In genomic region chr12:29616664-29617409, GRCh38 we compare ENCODE assay signal across 13 cellular contexts.
DNase-seq lines count a peak whose midpoint lies in the region; FAIRE-seq and TF ChIP-seq lines count a peak whose summit lies in the region.
"Had no signal": no experiment of that assay in that cellular context is flagged by ENCODE, and none has a peak within 500 bp of the region (broad histone marks: within the 10 kb centered on the region; RNA-seq: fewer than 3 reads in every experiment).

No MANE protein-coding gene starts in this region.

- peak; percentile 85 for DNase-seq in MCF 10A (ENCODE audit: unreplicated experiment)
- no peak for DNase-seq in breast epithelium (ENCODE audit: low spot score in 2 of 2)
- peak in 37 of 42 donors; percentile 12 to 84 (median 60) for DNase-seq in head of caudate nucleus
- peak; percentile 54 for DNase-seq in urothelium cell line (ENCODE audit: low spot score)
- DNase-seq in cerebellum (ENCODE audit: low spot score), result no peak
- DNase-seq in NCI-H1048 (lab: John Stamatoyannopoulos, UW), result no peak
- no peak for DNase-seq in activated CD4-positive, CD25-positive, alpha-beta regulatory T cell treated with anti-CD3 and anti-CD28 coated beads, Interleukin-2, amount 50 U/mL, for 72 hours
- DNase-seq: activated T-cell treated with anti-CD3 and anti-CD28 coated beads, Interleukin-2, amount 50 U/mL, for 48 hours; GDM1; mucosa of descending colon had no signal

- no peaks in the 10 kb centered on the region for H3K9me3 ChIP-seq in breast epithelium
- H3K9me3 ChIP-seq: mucosa of descending colon had no signal

- no TSS peak for BruUV-seq in MCF 10A (replicated peaks; lab: Mats Ljungman, UMichigan)

- H3K36me3 ChIP-seq in breast epithelium, result no peaks in the 10 kb centered on the region

- H3K36me3 Mint-ChIP-seq in MCF 10A (ENCODE audit: insufficient read depth, unreplicated experiment), result peaks cover 88% of the 10 kb centered on the region

- TF ChIP-seq CTCF in MCF 10A (IDR thresholded peaks at IDR 0.05; ENCODE audit: unreplicated experiment) (no peak), breast epithelium (IDR thresholded peaks at IDR 0.05) (no peak)

- FAIRE-seq in urothelium cell line (lab: Jason Lieb, UNC), result no peak

- intact Hi-C loops in MCF 10A (cut with micrococcal nuclease) (loop anchor here (10.0 kb wide), 1 partner anchor 668 kb away; no protein-coding TSS in a partner anchor), breast epithelium (cut with DNase I; ENCODE audit: low total_unique reads) (no loop called here), head of caudate nucleus (cut with DNase I) (no loop called here)

- H3K4me1 ChIP-seq in breast epithelium, result no peaks in the 10 kb centered on the region

- POLR2A ChIA-PET in MCF 10A (lab: Yijun Ruan, JAX), result interaction anchor here (0.6 kb wide), 2 partner anchors 911 to 1276 kb away, joined by 4 read pairs; no protein-coding TSS in a partner anchor

- peaks cover 32% of the 10 kb centered on the region for H3K4me1 Mint-ChIP-seq in MCF 10A (ENCODE audit: insufficient read depth, unreplicated experiment)

- no peaks in the 10 kb centered on the region for H3K9me3 Mint-ChIP-seq in MCF 10A (ENCODE audit: unreplicated experiment)
- H3K9me3 Mint-ChIP-seq: dendritic cell treated with granulocyte-macrophage colony-stimulating factor and Interleukin-4, amounts not matched to agents 40 ng/mL and 50 ng/mL, for 4 days had no signal

- H3K27me3 ChIP-seq in breast epithelium, result no peaks in the 10 kb centered on the region

- H3K27ac Mint-ChIP-seq in MCF 10A (ENCODE audit: low read depth, unreplicated experiment), result peak overlapping the region; percentile 94
- H3K27ac Mint-ChIP-seq: dendritic cell treated with granulocyte-macrophage colony-stimulating factor and Interleukin-4, amounts not matched to agents 40 ng/mL and 50 ng/mL, for 4 days had no signal

- H3K4me3 ChIP-seq in breast epithelium, result no peak overlapping the region
- H3K4me3 ChIP-seq: mucosa of descending colon, skin epidermis had no signal

- no peak for TF ChIP-seq POLR2A in breast epithelium (IDR thresholded peaks at IDR 0.05)

- H3K27me3 Mint-ChIP-seq in MCF 10A (ENCODE audit: insufficient read depth, unreplicated experiment), result no peaks in the 10 kb centered on the region
- H3K27me3 Mint-ChIP-seq: dendritic cell treated with granulocyte-macrophage colony-stimulating factor and Interleukin-4, amounts not matched to agents 40 ng/mL and 50 ng/mL, for 4 days had no signal

- H3K4me3 Mint-ChIP-seq in MCF 10A (ENCODE audit: unreplicated experiment), result peak overlapping the region; percentile 10
- H3K4me3 Mint-ChIP-seq: dendritic cell treated with granulocyte-macrophage colony-stimulating factor and Interleukin-4, amounts not matched to agents 40 ng/mL and 50 ng/mL, for 4 days had no signal

- no peak overlapping the region for H3K27ac ChIP-seq in breast epithelium
- H3K27ac ChIP-seq in angular gyrus (ENCODE audit: low read depth, low read length), result peak overlapping the region; percentile 50

- CTCF ChIA-PET in MCF 10A (lab: Yijun Ruan, JAX), result no interaction called here

Comparison
In these comparisons a context has a peak if more than half of its experiments do, and no peak if none do; other contexts are left out.
1. DNase-seq: peak in MCF 10A (single experiment), head of caudate nucleus (37 of 42) and urothelium cell line (single experiment); none in breast epithelium (0 of 2), cerebellum (single experiment), NCI-H1048 (single experiment) and activated CD4-positive, CD25-positive, alpha-beta regulatory T cell treated with anti-CD3 and anti-CD28 coated beads, Interleukin-2, amount 50 U/mL, for 72 hours (single experiment).